Comparison of ENCODE assay signal across 10 cellular contexts in genomic region chr17:46978489-46979022, GRCh38. TPM values are rescaled to one million over a fixed set of nuclear protein-coding genes. Genes with fewer than 3 reads are reported as not detected.
DNase-seq lines count a peak whose midpoint lies in the region; ATAC-seq and TF ChIP-seq lines count a peak whose summit lies in the region.
"Had no signal": no experiment of that assay in that cellular context is flagged by ENCODE, and none has a peak within 500 bp of the region (broad histone marks: within the 10 kb centered on the region; RNA-seq: fewer than 3 reads in every experiment).

No MANE protein-coding gene starts in this region.

- no peak overlapping the region for H3K27ac Mint-ChIP-seq in natural killer cell treated with Interleukin-12 subunit alpha and Interleukin-12 subunit beta and Interleukin-15 and Interleukin-18, amount 100 ng/mL, for 72 hours

- H3K4me3 ChIP-seq in DOHH2 (ENCODE audit: low read length) (peak overlapping the region; percentile 59), PC-9 (peak overlapping the region; percentile 53)
- peak overlapping the region; percentile 59 for H3K4me3 ChIP-seq in effector memory CD4-positive, alpha-beta T cell (ENCODE audit: insufficient read depth, low read depth, low read length, poor library complexity, severe bottlenecking)

- H2AFZ ChIP-seq in PC-9: peak overlapping the region; percentile 62; the same call in 1 of the 2 replicates

- H3K27me3 Mint-ChIP-seq in natural killer cell treated with Interleukin-12 subunit alpha and Interleukin-12 subunit beta and Interleukin-15 and Interleukin-18, amount 100 ng/mL, for 72 hours: peaks cover 30 to 47% of the 10 kb centered on the region in 2 donors

- H3K9me3 ChIP-seq in DOHH2 (ENCODE audit: control insufficient read depth, insufficient read depth, low read length): no peaks in the 10 kb centered on the region
- H3K9me3 ChIP-seq in PC-9 (ENCODE audit: insufficient read depth, low read depth): no peaks in the 10 kb centered on the region
- H3K9me3 ChIP-seq in effector memory CD4-positive, alpha-beta T cell (ENCODE audit: control insufficient read depth, low read length): no peaks in the 10 kb centered on the region

- CTCF ChIA-PET in PC-9 (lab: Charles Lee): no interaction called here

- H3F3A ChIP-seq in DOHH2 (ENCODE audit: control insufficient read depth, insufficient read depth) (no peaks in the 10 kb centered on the region), PC-9 (ENCODE audit: insufficient read depth, low read depth) (no peaks in the 10 kb centered on the region)

- H3K9me2 ChIP-seq in DOHH2 (replicated peaks; ENCODE audit: control insufficient read depth, low read length) (no peaks in the 10 kb centered on the region), PC-9 (ENCODE audit: insufficient read depth) (no peaks in the 10 kb centered on the region)

- TF ChIP-seq CTCF in DOHH2 (IDR thresholded peaks at IDR 0.05; ENCODE audit: low read depth, low read length, poor library complexity, severe bottlenecking) (no peak), PC-9 (conservative IDR thresholded peaks at IDR 0.05) (no peak)

- no peaks in the 10 kb centered on the region for H3K36me3 Mint-ChIP-seq in natural killer cell treated with Interleukin-12 subunit alpha and Interleukin-12 subunit beta and Interleukin-15 and Interleukin-18, amount 100 ng/mL, for 72 hours

- peak; percentile 49 to 70 for ATAC-seq in natural killer cell treated with Interleukin-12 subunit alpha and Interleukin-12 subunit beta and Interleukin-15 and Interleukin-18, amount 100 ng/mL, for 72 hours
- no peak for ATAC-seq in HG02588 (IDR thresholded peaks at IDR 0.05; ENCODE audit: unreplicated experiment)

- H3K4me1 Mint-ChIP-seq in natural killer cell treated with Interleukin-12 subunit alpha and Interleukin-12 subunit beta and Interleukin-15 and Interleukin-18, amount 100 ng/mL, for 72 hours (ENCODE audit: low read depth in 2 of 2): peaks cover 11 to 12% of the 10 kb centered on the region in 2 donors

- H4K20me1 ChIP-seq in DOHH2 (ENCODE audit: control insufficient read depth, insufficient read depth, low read depth, low read length): no peaks in the 10 kb centered on the region
- H4K20me1 ChIP-seq in PC-9 (ENCODE audit: insufficient read depth): no peaks in the 10 kb centered on the region

- H3K4me3 Mint-ChIP-seq in natural killer cell treated with Interleukin-12 subunit alpha and Interleukin-12 subunit beta and Interleukin-15 and Interleukin-18, amount 100 ng/mL, for 72 hours: peak overlapping the region; percentile 82

- no TSS peak for BruUV-seq in PC-9 (replicated peaks; lab: Mats Ljungman, UMichigan)

- H3K4me2 ChIP-seq in DOHH2 (ENCODE audit: low read length) (peak overlapping the region; percentile 65), PC-9 (peak overlapping the region; percentile 82)
- H3K4me2 ChIP-seq: KMS-11 had no signal

- no peak overlapping the region for H3K27ac ChIP-seq in DOHH2 (ENCODE audit: low read depth, low read length)
- H3K27ac ChIP-seq in PC-9: no peak overlapping the region
- H3K27ac ChIP-seq in effector memory CD4-positive, alpha-beta T cell (ENCODE audit: insufficient read depth, low read length, poor library complexity, severe bottlenecking): no peak overlapping the region
- H3K27ac ChIP-seq: KMS-11 had no signal

- intact Hi-C loops in PC-9 (cut with micrococcal nuclease; ENCODE audit: unreplicated experiment): no loop called here

- H3K9me3 Mint-ChIP-seq in natural killer cell treated with Interleukin-12 subunit alpha and Interleukin-12 subunit beta and Interleukin-15 and Interleukin-18, amount 100 ng/mL, for 72 hours: no peaks in the 10 kb centered on the region

- H3K36me3 ChIP-seq in DOHH2 (ENCODE audit: control insufficient read depth, low read length) (no peaks in the 10 kb centered on the region), PC-9 (ENCODE audit: low read depth) (no peaks in the 10 kb centered on the region)
- no peaks in the 10 kb centered on the region for H3K36me3 ChIP-seq in effector memory CD4-positive, alpha-beta T cell (ENCODE audit: control insufficient read depth, insufficient read depth, low read length)

- POLR2A ChIA-PET in PC-9 (lab: Charles Lee; ENCODE audit: unreplicated experiment): no interaction called here

- peaks cover 34% of the 10 kb centered on the region for H3K4me1 ChIP-seq in DOHH2 (ENCODE audit: control insufficient read depth, low read length)
- peaks cover 10% of the 10 kb centered on the region; the same call in 1 of the 2 replicates for H3K4me1 ChIP-seq in PC-9 (replicated peaks; ENCODE audit: insufficient read depth)
- H3K4me1 ChIP-seq in effector memory CD4-positive, alpha-beta T cell (ENCODE audit: control insufficient read depth, insufficient read depth, low read length, poor library complexity, severe bottlenecking): peaks cover 18% of the 10 kb centered on the region

- DNase-seq in PC-9 (no peak), NAMALWA (ENCODE audit: low spot score) (no peak), NCI-H1436 (lab: John Stamatoyannopoulos, UW) (no peak), GOT3 (lab: John Stamatoyannopoulos, UW) (no peak)
- no peak for DNase-seq in effector memory CD4-positive, alpha-beta T cell
- no peak for DNase-seq in natural killer cell treated with Interleukin-12 subunit alpha and Interleukin-12 subunit beta and Interleukin-15 and Interleukin-18, amount 100 ng/mL, for 72 hours (ENCODE audit: low spot score)

- H3K27me3 ChIP-seq in DOHH2 (ENCODE audit: control insufficient read depth, low read length): peaks cover 40% of the 10 kb centered on the region
- peaks cover 32% of the 10 kb centered on the region for H3K27me3 ChIP-seq in PC-9 (ENCODE audit: insufficient read depth, low read depth)
- peaks cover 33% of the 10 kb centered on the region for H3K27me3 ChIP-seq in effector memory CD4-positive, alpha-beta T cell (replicated peaks; ENCODE audit: control insufficient read depth, insufficient read depth, low read length, poor library complexity, severe bottlenecking)

- no peaks in the 10 kb centered on the region for H3K79me2 ChIP-seq in DOHH2 (ENCODE audit: control insufficient read depth, low read length)
- H3K79me2 ChIP-seq in PC-9 (ENCODE audit: low read depth): no peaks in the 10 kb centered on the region

RNA-seq across cellular contexts. Expression of gene RPRML, which starts 0.5 kb away (rescaled TPM):
- not detected in 2 replicates for total RNA-seq in PC-9 (2021)
- total RNA-seq in natural killer cell treated with Interleukin-12 subunit alpha and Interleukin-12 subunit beta and Interleukin-15 and Interleukin-18, amount 100 ng/mL, for 72 hours: not detected
- total RNA-seq: lung microvascular endothelial cell had no signal

RNA-seq across cellular contexts. Expression of gene GOSR2, which starts 55.6 kb away (rescaled TPM):
- 31.7 and 34.5 TPM in 2 replicates for total RNA-seq in PC-9 (2021)
- total RNA-seq in natural killer cell treated with Interleukin-12 subunit alpha and Interleukin-12 subunit beta and Interleukin-15 and Interleukin-18, amount 100 ng/mL, for 72 hours: 10 to 100 TPM; 76.9 to 79.8 TPM
